ENCODE assay signal across 29 cellular contexts in genomic region chr15:40664909-40665308, GRCh38.
"Had no signal": no experiment of that assay in that cellular context is flagged by ENCODE, and none has a peak within 500 bp of the region (broad histone marks: within the 10 kb centered on the region; RNA-seq: fewer than 3 reads in every experiment).

No MANE protein-coding gene starts in this region.

- FAIRE-seq: urothelium cell line had no signal

- H3K27ac ChIP-seq: stomach, suprapubic skin, testis, thoracic aorta, thyroid gland, tibial artery, tibial nerve, transverse colon, upper lobe of left lung, upper lobe of right lung, uterus, vagina had no signal

- H3K4me1 ChIP-seq: stomach, suprapubic skin, testis, thyroid gland, tibial artery, tibial nerve, transverse colon, upper lobe of left lung, upper lobe of right lung, uterus, vagina had no signal

- H3K27me3 Mint-ChIP-seq: stimulated activated memory B cell treated with anti-CD40 and anti-IgM and Interleukin-4, amounts not matched to agents 10 μg/mL and 1 μg/mL and 100 μg/mL, for 72 hours; stimulated activated naive B cell treated with anti-CD40 and anti-IgM and Interleukin-4, amounts not matched to agents 10 μg/mL and 1 μg/mL and 100 μg/mL, for 72 hours; stimulated activated naive CD8-positive, alpha-beta T cell treated with anti-CD3 and anti-CD28 coated beads, Interleukin-15, amount 100 ng/mL, for 72 hours; stimulated activated naive CD8-positive, alpha-beta T cell treated with anti-CD3 and anti-CD28 coated beads, Interleukin-15, Interleukin-2, amounts not matched to agents 100 ng/mL and 50 ng/mL, for 24 hours; type B pancreatic cell had no signal

- H3K27me3 ChIP-seq: stomach, suprapubic skin, testis, thyroid gland, tibial artery, tibial nerve, transverse colon, upper lobe of left lung, upper lobe of right lung, uterus, vagina had no signal

- H3K36me3 ChIP-seq: stomach, suprapubic skin, thoracic aorta, thyroid gland, tibial artery, tibial nerve, transverse colon, upper lobe of left lung, upper lobe of right lung, uterus, vagina had no signal

- H3K4me3 Mint-ChIP-seq: stimulated activated effector memory CD8-positive, alpha-beta T cell treated with anti-CD3 and anti-CD28 coated beads, Interleukin-12 subunit alpha, Interleukin-12 subunit beta, amount 100 ng/mL, for 72 hours; stimulated activated memory B cell treated with anti-CD40 and anti-IgM and Interleukin-4, amounts not matched to agents 10 μg/mL and 1 μg/mL and 100 μg/mL, for 72 hours; stimulated activated naive B cell treated with anti-CD40 and anti-IgM and Interleukin-4, amounts not matched to agents 10 μg/mL and 1 μg/mL and 100 μg/mL, for 72 hours; stimulated activated naive CD8-positive, alpha-beta T cell treated with anti-CD3 and anti-CD28 coated beads, Interleukin-15, amount 100 ng/mL, for 72 hours; stimulated activated naive CD8-positive, alpha-beta T cell treated with anti-CD3 and anti-CD28 coated beads, Interleukin-15, Interleukin-2, amounts not matched to agents 100 ng/mL and 50 ng/mL, for 24 hours; type B pancreatic cell had no signal

- DNase-seq: stimulated activated CD4-positive, alpha-beta T cell treated with anti-CD3 and anti-CD28 coated beads, Interleukin-2, amount 100 ng/mL, for 48 hours; stimulated activated CD4-positive, alpha-beta T cell treated with anti-CD3 and anti-CD28 coated beads, Interleukin-4, amount 100 ng/mL, for 1 hour; stimulated activated CD4-positive, alpha-beta T cell treated with anti-CD3 and anti-CD28 coated beads, Interleukin-4, amount 100 ng/mL, for 24 hours; stimulated activated CD4-positive, alpha-beta T cell treated with anti-CD3 and anti-CD28 coated beads, Interleukin-4, amount 100 ng/mL, for 4 hours; stimulated activated CD8-positive, alpha-beta memory T cell treated with anti-CD3 and anti-CD28 coated beads, Interleukin-4, amount 100 ng/mL, for 48 hours; stimulated activated naive B cell treated with anti-CD40 and anti-IgM and Interleukin-4, amounts not matched to agents 10 μg/mL and 1 μg/mL and 100 μg/mL, for 72 hours; stimulated activated naive CD4-positive, alpha-beta T cell; stimulated activated naive CD4-positive, alpha-beta T cell treated with Interleukin-2 at 50 U/mL for 16 hours; stimulated activated naive CD8-positive, alpha-beta T cell treated with anti-CD3 and anti-CD28 coated beads, Interleukin-15, amount 100 ng/mL, for 72 hours; stimulated activated naive CD8-positive, alpha-beta T cell treated with anti-CD3 and anti-CD28 coated beads, Interleukin-15, Interleukin-2, amounts not matched to agents 100 U/mL and 50 U/mL, for 24 hours; stomach; substantia nigra; testis; thyroid gland; tibial artery; transverse colon; trophoblast cell; upper lobe of left lung; upper lobe of right lung; uterus had no signal

- H3K4me1 Mint-ChIP-seq: stimulated activated effector memory CD8-positive, alpha-beta T cell treated with anti-CD3 and anti-CD28 coated beads, Interleukin-12 subunit alpha, Interleukin-12 subunit beta, amount 100 ng/mL, for 72 hours; stimulated activated memory B cell treated with anti-CD40 and anti-IgM and Interleukin-4, amounts not matched to agents 10 μg/mL and 1 μg/mL and 100 μg/mL, for 72 hours; stimulated activated naive B cell treated with anti-CD40 and anti-IgM and Interleukin-4, amounts not matched to agents 10 μg/mL and 1 μg/mL and 100 μg/mL, for 72 hours; stimulated activated naive CD8-positive, alpha-beta T cell treated with anti-CD3 and anti-CD28 coated beads, Interleukin-15, amount 100 ng/mL, for 72 hours had no signal

- H3K36me3 Mint-ChIP-seq: stimulated activated memory B cell treated with anti-CD40 and anti-IgM and Interleukin-4, amounts not matched to agents 10 μg/mL and 1 μg/mL and 100 μg/mL, for 72 hours had no signal

- H3K27ac Mint-ChIP-seq: stimulated activated effector memory CD8-positive, alpha-beta T cell treated with anti-CD3 and anti-CD28 coated beads, Interleukin-12 subunit alpha, Interleukin-12 subunit beta, amount 100 ng/mL, for 72 hours; stimulated activated memory B cell treated with anti-CD40 and anti-IgM and Interleukin-4, amounts not matched to agents 10 μg/mL and 1 μg/mL and 100 μg/mL, for 72 hours; stimulated activated naive B cell treated with anti-CD40 and anti-IgM and Interleukin-4, amounts not matched to agents 10 μg/mL and 1 μg/mL and 100 μg/mL, for 72 hours; stimulated activated naive CD8-positive, alpha-beta T cell treated with anti-CD3 and anti-CD28 coated beads, Interleukin-15, amount 100 ng/mL, for 72 hours; stimulated activated naive CD8-positive, alpha-beta T cell treated with anti-CD3 and anti-CD28 coated beads, Interleukin-15, Interleukin-2, amounts not matched to agents 100 ng/mL and 50 ng/mL, for 24 hours; type B pancreatic cell had no signal

- H3K9me3 ChIP-seq: stomach, suprapubic skin, testis, thoracic aorta, thyroid gland, tibial artery, tibial nerve, transverse colon, upper lobe of left lung, upper lobe of right lung, uterus, vagina had no signal

- H3K4me3 ChIP-seq: stomach, suprapubic skin, testis, thoracic aorta, thyroid gland, tibial artery, tibial nerve, transverse colon, upper lobe of left lung, upper lobe of right lung, uterus, vagina had no signal

- ATAC-seq: stimulated activated effector memory CD8-positive, alpha-beta T cell treated with anti-CD3 and anti-CD28 coated beads, Interleukin-12 subunit alpha, Interleukin-12 subunit beta, amount 100 ng/mL, for 72 hours; stimulated activated memory B cell treated with anti-CD40 and anti-IgM and Interleukin-4, amounts not matched to agents 10 μg/mL and 1 μg/mL and 100 μg/mL, for 72 hours; stimulated activated naive B cell treated with anti-CD40 and anti-IgM and Interleukin-4, amounts not matched to agents 10 μg/mL and 1 μg/mL and 100 μg/mL, for 72 hours; stimulated activated naive CD8-positive, alpha-beta T cell treated with anti-CD3 and anti-CD28 coated beads, Interleukin-15, amount 100 ng/mL, for 72 hours; stimulated activated naive CD8-positive, alpha-beta T cell treated with anti-CD3 and anti-CD28 coated beads, Interleukin-15, Interleukin-2, amounts not matched to agents 100 U/mL and 50 U/mL, for 24 hours; upper lobe of right lung had no signal

- H3K9me3 Mint-ChIP-seq: stimulated activated effector memory CD8-positive, alpha-beta T cell treated with anti-CD3 and anti-CD28 coated beads, Interleukin-12 subunit alpha, Interleukin-12 subunit beta, amount 100 ng/mL, for 72 hours; stimulated activated memory B cell treated with anti-CD40 and anti-IgM and Interleukin-4, amounts not matched to agents 10 μg/mL and 1 μg/mL and 100 μg/mL, for 72 hours; stimulated activated naive B cell treated with anti-CD40 and anti-IgM and Interleukin-4, amounts not matched to agents 10 μg/mL and 1 μg/mL and 100 μg/mL, for 72 hours; stimulated activated naive CD8-positive, alpha-beta T cell treated with anti-CD3 and anti-CD28 coated beads, Interleukin-15, amount 100 ng/mL, for 72 hours; stimulated activated naive CD8-positive, alpha-beta T cell treated with anti-CD3 and anti-CD28 coated beads, Interleukin-15, Interleukin-2, amounts not matched to agents 100 ng/mL and 50 ng/mL, for 24 hours; type B pancreatic cell had no signal
